In the genomic region with DNA sequence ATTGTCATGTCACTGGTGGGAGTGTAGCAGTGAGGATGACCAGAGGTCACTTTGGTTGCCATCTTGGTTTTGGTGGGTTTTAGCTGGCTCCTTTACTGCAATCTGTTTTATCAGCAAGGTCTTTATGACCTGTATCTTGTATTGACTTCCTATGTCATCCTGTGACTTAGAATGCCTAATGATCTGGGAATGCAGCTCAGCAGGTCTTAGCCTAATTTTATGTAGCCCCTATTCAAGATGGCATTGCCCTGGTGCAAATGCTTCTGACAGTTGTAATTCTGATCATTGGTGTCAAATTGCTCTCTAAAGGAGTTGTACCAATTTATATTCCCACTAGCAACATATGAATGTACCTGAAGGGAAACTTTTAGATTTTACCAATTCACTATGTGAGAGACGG, we compare ENCODE assay signal across 24 cellular contexts.
"Had no signal": no experiment of that assay in that cellular context is flagged by ENCODE, and none has a peak within 500 bp of the region (broad histone marks: within the 10 kb centered on the region; RNA-seq: fewer than 3 reads in every experiment).

No MANE protein-coding gene starts in this region.

- DNase-seq: natural killer cell; occipital lobe; ovary; posterior cingulate gyrus; psoas muscle; right cardiac atrium; right lobe of liver; sigmoid colon; small intestine; stimulated activated CD4-positive, alpha-beta T cell treated with anti-CD3 and anti-CD28 coated beads, Interleukin-15, amount 100 ng/mL, for 24 hours; stimulated activated CD4-positive, alpha-beta T cell treated with anti-CD3 and anti-CD28 coated beads, Interleukin-2, amount 100 ng/mL, for 24 hours; stimulated activated CD4-positive, alpha-beta T cell treated with anti-CD3 and anti-CD28 coated beads, Interleukin-2, amount 100 ng/mL, for 48 hours; stimulated activated CD4-positive, alpha-beta T cell treated with anti-CD3 and anti-CD28 coated beads, Interleukin-4, amount 100 ng/mL, for 24 hours; stimulated activated naive B cell treated with anti-CD40 and anti-IgM and Interleukin-4, amounts not matched to agents 10 μg/mL and 1 μg/mL and 100 μg/mL, for 72 hours; stimulated activated naive CD4-positive, alpha-beta T cell treated with Interleukin-2 at 50 U/mL for 16 hours; stomach; thyroid gland; upper lobe of right lung; uterus had no signal

- H3K36me3 ChIP-seq: neural progenitor cell, ovary, right lobe of liver, sigmoid colon, stomach, thoracic aorta, thyroid gland, tibial nerve, upper lobe of right lung, uterus had no signal

- H3K27ac ChIP-seq: neural progenitor cell, ovary, parathyroid adenoma, psoas muscle, right lobe of liver, sigmoid colon, stomach, thoracic aorta, thyroid gland, tibial nerve, upper lobe of right lung, uterus had no signal

- H3K4me3 ChIP-seq: neural progenitor cell, ovary, psoas muscle, right lobe of liver, sigmoid colon, stomach, thoracic aorta, thyroid gland, tibial nerve, upper lobe of right lung, uterus had no signal

- H2AFZ ChIP-seq: neural progenitor cell, parathyroid adenoma had no signal

- H3K4me1 ChIP-seq: neural progenitor cell, parathyroid adenoma, psoas muscle, right lobe of liver, sigmoid colon, stomach, thyroid gland, tibial nerve, upper lobe of right lung, uterus had no signal

- FAIRE-seq: small intestine had no signal

- H3K9me3 ChIP-seq: ovary, right lobe of liver, thoracic aorta, thyroid gland, uterus had no signal

- H3K79me2 ChIP-seq: parathyroid adenoma had no signal

- ATAC-seq: natural killer cell; right cardiac atrium; right lobe of liver; stimulated activated effector memory CD8-positive, alpha-beta T cell treated with anti-CD3 and anti-CD28 coated beads, Interleukin-12 subunit alpha, Interleukin-12 subunit beta, amount 100 ng/mL, for 72 hours; stimulated activated naive B cell treated with anti-CD40 and anti-IgM and Interleukin-4, amounts not matched to agents 10 μg/mL and 1 μg/mL and 100 μg/mL, for 72 hours; upper lobe of right lung had no signal

- H3K27me3 ChIP-seq: neural progenitor cell, ovary, right lobe of liver, sigmoid colon, stomach, thyroid gland, tibial nerve, upper lobe of right lung, uterus had no signal

- H3K4me2 ChIP-seq: neural progenitor cell had no signal

- H3K9ac ChIP-seq: neural progenitor cell, parathyroid adenoma had no signal
